Comparison of ENCODE assay signal across 13 cellular contexts in genomic region chr6:134196568-134197301, GRCh38.
DNase-seq lines count a peak whose midpoint lies in the region; ATAC-seq, FAIRE-seq and TF ChIP-seq lines count a peak whose summit lies in the region.
"Had no signal": no experiment of that assay in that cellular context is flagged by ENCODE, and none has a peak within 500 bp of the region (broad histone marks: within the 10 kb centered on the region; RNA-seq: fewer than 3 reads in every experiment).

No MANE protein-coding gene starts in this region.

- 0 out of 2 replicates have a peak overlapping the region, but pooled peaks have one; percentile 2 for H3K9ac ChIP-seq in HepG2 (ENCODE audit: insufficient read depth, low read depth, low read length)

- no peak for ATAC-seq in HepG2
- no peak for ATAC-seq in right lobe of liver
- peak; percentile 90 for ATAC-seq in HG03108 (IDR thresholded peaks at IDR 0.05; ENCODE audit: unreplicated experiment)
- peak; percentile 69 for ATAC-seq in activated CD8-positive, alpha-beta T cell treated with anti-CD3 and anti-CD28 coated beads, Interleukin-2, amount 10 ng/mL, durations not matched to agents 7 days and 5 days
- no peak for ATAC-seq in left ventricle myocardium superior

- no peaks in the 10 kb centered on the region for H3K27me3 Mint-ChIP-seq in activated CD8-positive, alpha-beta T cell treated with anti-CD3 and anti-CD28 coated beads, Interleukin-2, amount 10 ng/mL, durations not matched to agents 7 days and 5 days (ENCODE audit: low read depth)

- no peak overlapping the region for H2AFZ ChIP-seq in HepG2 (ENCODE audit: low read length)

- intact Hi-C loops in HepG2 (cut with micrococcal nuclease; ENCODE audit: unreplicated experiment): loop anchor here (5.0 kb wide), 1 partner anchor 244 kb away; the partner anchor contains the start of gene TBPL1
- intact Hi-C loops in right lobe of liver (cut with DNase I): no loop called here
- intact Hi-C loops in left ventricle myocardium superior (cut with micrococcal nuclease): no loop called here

- H3K36me3 ChIP-seq in HepG2 (replicated peaks in 1 of 2; ENCODE audit: control insufficient read depth in 1 of 2, insufficient read depth in 2 of 2, low read length in 2 of 2): no peaks in the 10 kb centered on the region
- no peaks in the 10 kb centered on the region for H3K36me3 ChIP-seq in right lobe of liver
- H3K36me3 ChIP-seq: breast epithelium, transverse colon had no signal

- no peaks in the 10 kb centered on the region for H3K79me2 ChIP-seq in HepG2 (ENCODE audit: insufficient read depth, low read length)

- no peak for TF ChIP-seq EP300 in HepG2 (IDR thresholded peaks at IDR 0.05; ENCODE audit: low read depth in 2 of 2, low read length in 2 of 2)
- no peak for TF ChIP-seq EP300 in HepG2 (CRISPR knock-in tag; IDR thresholded peaks at IDR 0.05; ENCODE audit: borderline replicate concordance)

- in situ Hi-C loops in HepG2 (cut with HindIII; ENCODE audit: extremely low pct_ligation_motif_present, low pct_unique_long_range_greater_than_20kb): no loop called here

- no peaks in the 10 kb centered on the region for H3K9me3 Mint-ChIP-seq in activated CD8-positive, alpha-beta T cell treated with anti-CD3 and anti-CD28 coated beads, Interleukin-2, amount 10 ng/mL, durations not matched to agents 7 days and 5 days (ENCODE audit: insufficient read depth)

- peaks cover 7% of the 10 kb centered on the region for H3K36me3 Mint-ChIP-seq in activated CD8-positive, alpha-beta T cell treated with anti-CD3 and anti-CD28 coated beads, Interleukin-2, amount 10 ng/mL, durations not matched to agents 7 days and 5 days (ENCODE audit: low read depth)

- peak overlapping the region; percentile 74 for H3K27ac Mint-ChIP-seq in activated CD8-positive, alpha-beta T cell treated with anti-CD3 and anti-CD28 coated beads, Interleukin-2, amount 10 ng/mL, durations not matched to agents 7 days and 5 days

- TF ChIP-seq POLR2A in HepG2 (IDR thresholded peaks at IDR 0.05; ENCODE audit: insufficient read depth in 1 of 2, low read depth in 2 of 2, low read length in 2 of 2): no peak
- TF ChIP-seq POLR2A in right lobe of liver (IDR thresholded peaks at IDR 0.05): no peak

- H3K4me1 ChIP-seq in HepG2 (ENCODE audit: insufficient read depth, low read length): peaks cover 94% of the 10 kb centered on the region
- peaks cover 0 to 11% (median 0%) of the 10 kb centered on the region in 4 donors for H3K4me1 ChIP-seq in right lobe of liver
- H3K4me1 ChIP-seq: breast epithelium, transverse colon had no signal

- H3K4me3 ChIP-seq in HepG2 (replicated peaks in 1 of 3; ENCODE audit: insufficient read depth in 1 of 3, low read depth in 2 of 3, low read length in 3 of 3) (no peak overlapping the region), right lobe of liver (no peak overlapping the region)
- H3K4me3 ChIP-seq: breast epithelium, SK-N-MC, transverse colon had no signal

- no peak for TF ChIP-seq RAD21 in HepG2 (CRISPR knock-in tag; IDR thresholded peaks at IDR 0.05)

- no peak for DNase-seq in HepG2 (ENCODE audit: low spot score)
- no peak for DNase-seq in right lobe of liver
- peak; percentile 44 for DNase-seq in activated CD8-positive, alpha-beta T cell treated with anti-CD3 and anti-CD28 coated beads, Interleukin-2, amount 10 ng/mL, durations not matched to agents 7 days and 5 days
- DNase-seq in left ventricle myocardium superior: no peak
- no peak for DNase-seq in NCI-H128 (lab: John Stamatoyannopoulos, UW; ENCODE audit: unreplicated experiment)
- no peak for DNase-seq in stimulated activated CD4-positive, alpha-beta T cell treated with anti-CD3 and anti-CD28 coated beads, Interleukin-2, amount 100 ng/mL, for 48 hours
- no peak for DNase-seq in NCI-H2227 treated with DMSO at 0.1 percent for 48 hours (lab: John Stamatoyannopoulos, UW)
- DNase-seq: GF-D8, transverse colon had no signal

- no peak overlapping the region for H3K4me3 Mint-ChIP-seq in activated CD8-positive, alpha-beta T cell treated with anti-CD3 and anti-CD28 coated beads, Interleukin-2, amount 10 ng/mL, durations not matched to agents 7 days and 5 days

- H3K27ac ChIP-seq in HepG2 (ENCODE audit: extremely low read length, insufficient read depth, low read length) (peak overlapping the region; percentile 83), right lobe of liver (no peak overlapping the region)
- H3K27ac ChIP-seq: breast epithelium, SK-N-MC, transverse colon had no signal

- no peak overlapping the region for H3K4me2 ChIP-seq in HepG2 (ENCODE audit: low read depth, low read length)

- H3K9me3 ChIP-seq in HepG2 (ENCODE audit: low read length) (no peaks in the 10 kb centered on the region), right lobe of liver (no peaks in the 10 kb centered on the region)
- H3K9me3 ChIP-seq: breast epithelium, transverse colon had no signal

- TF ChIP-seq CTCF in HepG2 (CRISPR knock-in tag; IDR thresholded peaks at IDR 0.05) (no peak), right lobe of liver (IDR thresholded peaks at IDR 0.05) (no peak)

- 88% methylated on average over 12 of the region's 12 CpGs for WGBS in HepG2 (ENCODE audit: low lambda C conversion rate)
- WGBS in right lobe of liver (ENCODE audit: insufficient coverage, low coverage, low lambda C conversion rate, missing lambda C conversion rate): 80% methylated on average over 12 of the region's 12 CpGs

- POLR2A ChIA-PET in HepG2 (lab: Yijun Ruan, JAX): interaction anchor here (1.3 to 7.1 kb wide), 2 partner anchors 19 to 52 kb away, joined by 3 to 62 read pairs; no protein-coding TSS in a partner anchor
- POLR2A ChIA-PET in activated CD8-positive, alpha-beta T cell treated with anti-CD3 and anti-CD28 coated beads, Interleukin-2, amount 10 ng/mL, durations not matched to agents 7 days and 5 days (lab: Charles Lee): interaction anchor here (0.6 kb wide), 2 partner anchors 37 to 246 kb away, joined by 3 read pairs; no protein-coding TSS in a partner anchor

- no peaks in the 10 kb centered on the region for H3K27me3 ChIP-seq in HepG2 (ENCODE audit: control insufficient read depth in 1 of 2, insufficient read depth in 2 of 2, low read length in 2 of 2)
- no peaks in the 10 kb centered on the region for H3K27me3 ChIP-seq in right lobe of liver
- H3K27me3 ChIP-seq: breast epithelium, transverse colon had no signal

- FAIRE-seq in HepG2 (lab: Jason Lieb, UNC): no peak
- FAIRE-seq: keratinocyte had no signal

- H3K4me1 Mint-ChIP-seq in activated CD8-positive, alpha-beta T cell treated with anti-CD3 and anti-CD28 coated beads, Interleukin-2, amount 10 ng/mL, durations not matched to agents 7 days and 5 days (ENCODE audit: low read depth): peaks cover 33% of the 10 kb centered on the region

- BruUV-seq in HepG2 (replicated peaks; lab: Mats Ljungman, UMichigan): no TSS peak

- H4K20me1 ChIP-seq in HepG2 (ENCODE audit: insufficient read depth, low read length): no peaks in the 10 kb centered on the region

- CTCF ChIA-PET in HepG2 (lab: Yijun Ruan, JAX; ENCODE audit: low intra/inter-chr PET ratio, low total read pairs): no interaction called here
- CTCF ChIA-PET in activated CD8-positive, alpha-beta T cell treated with anti-CD3 and anti-CD28 coated beads, Interleukin-2, amount 10 ng/mL, durations not matched to agents 7 days and 5 days (lab: Charles Lee): interaction anchor here (4.0 kb wide), 1 partner anchor 18 kb away, joined by 24 read pairs; no protein-coding TSS in a partner anchor

TF ChIP-seq in HepG2, 621 proteins besides CTCF, POLR2A, EP300 and RAD21 (continues in another document):
- TF ChIP-seq TBL1XR1 (IDR thresholded peaks at IDR 0.05; ENCODE audit: borderline replicate concordance, low read length, partially characterized antibody) (no peak), ZBTB38 (CRISPR knock-in tag; IDR thresholded peaks at IDR 0.05) (peak; percentile 47; the same call in 1 of the 2 replicates), ZNF142 (CRISPR knock-in tag; IDR thresholded peaks at IDR 0.05) (0 out of 2 replicates have a peak, but pooled peaks have one; percentile 56), MAFF (IDR thresholded peaks at IDR 0.05; ENCODE audit: low read depth, low read length) (no peak), PRMT3 (CRISPR knock-in tag; IDR thresholded peaks at IDR 0.05; ENCODE audit: borderline replicate concordance, low read depth) (no peak), ZBTB7B (CRISPR knock-in tag; IDR thresholded peaks at IDR 0.05) (0 out of 2 replicates have a peak, but pooled peaks have one; percentile 37)

Comparison
In these comparisons a context has a peak if more than half of its experiments do, and no peak if none do; other contexts are left out.
1. ATAC-seq: peak in HG03108 (single experiment) and activated CD8-positive, alpha-beta T cell treated with anti-CD3 and anti-CD28 coated beads, Interleukin-2, amount 10 ng/mL, durations not matched to agents 7 days and 5 days (single experiment); none in HepG2 (single experiment), right lobe of liver (0 of 4) and left ventricle myocardium superior (single experiment).